Comparison of ENCODE assay signal across 7 cellular contexts in the genomic region with DNA sequence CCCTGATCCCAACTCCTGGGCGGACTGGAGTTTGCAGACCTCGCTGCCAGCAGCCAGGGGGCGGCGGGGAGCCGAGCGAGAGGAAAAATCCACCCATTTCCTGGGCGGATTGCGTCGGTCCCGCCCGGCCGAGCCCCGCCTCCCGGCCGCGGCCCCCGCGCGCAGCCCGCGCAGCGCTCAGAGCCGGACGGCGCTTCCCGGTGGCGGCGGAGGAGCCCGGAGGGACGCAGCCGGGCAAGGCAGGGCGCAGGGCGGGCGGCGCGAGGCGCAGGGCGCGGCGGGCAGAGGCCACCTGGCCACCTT.
A peak's percentile ranks its signal among the peaks of the same experiment; 100 is the strongest.
DNase-seq lines count a peak whose midpoint lies in the region; ATAC-seq and TF ChIP-seq lines count a peak whose summit lies in the region.

TSS of gene OLFM1 (plus strand) at position 180 of the 303 bp plus-strand sequence. CDS start 322 bp downstream, outside the sequence.

- H3K4me3 ChIP-seq in GM06990 (replicated peaks; ENCODE audit: low read depth, low read length) (no peak within 1 kb of the TSS), retinal pigment epithelial cell (ENCODE audit: low read length) (no peak within 1 kb of the TSS)

- H3K36me3 ChIP-seq in GM06990 (ENCODE audit: control insufficient read depth, insufficient read depth, low read length): no peaks in the 10 kb centered on the region

- TF ChIP-seq CTCF in GM06990 (IDR thresholded peaks at IDR 0.05; ENCODE audit: insufficient read depth, low read length, poor library complexity, severe bottlenecking): peak; percentile 31
- TF ChIP-seq CTCF in retinal pigment epithelial cell (conservative IDR thresholded peaks at IDR 0.05; ENCODE audit: low read depth, low read length): peak; percentile 52

- no peak for DNase-seq in GM06990 (ENCODE audit: extremely low read depth, insufficient read length)
- peak; percentile 71 for DNase-seq in NCI-H1105 treated with DMSO at 0.1 percent for 48 hours (lab: John Stamatoyannopoulos, UW)
- peak in 56 of 58 donors; percentile 20 to 89 (median 64) for DNase-seq in anterior cingulate cortex (lab: John Stamatoyannopoulos, UW)
- peak; percentile 51 to 58 for DNase-seq in hippocampal formation (lab: John Stamatoyannopoulos, UW)
- DNase-seq in retinal pigment epithelial cell (ENCODE audit: low read depth): no peak

- peaks cover 5% of the 10 kb centered on the region for H3K4me1 Mint-ChIP-seq in stimulated activated memory B cell treated with anti-CD40 and anti-IgM and Interleukin-4, amounts not matched to agents 10 μg/mL and 1 μg/mL and 100 μg/mL, for 72 hours

- H3K27me3 ChIP-seq in GM06990 (replicated peaks; ENCODE audit: control insufficient read depth, insufficient read depth, low read length): peaks cover 2% of the 10 kb centered on the region

- H3K9me3 Mint-ChIP-seq in stimulated activated memory B cell treated with anti-CD40 and anti-IgM and Interleukin-4, amounts not matched to agents 10 μg/mL and 1 μg/mL and 100 μg/mL, for 72 hours: peaks cover 6% of the 10 kb centered on the region

- ATAC-seq in stimulated activated memory B cell treated with anti-CD40 and anti-IgM and Interleukin-4, amounts not matched to agents 10 μg/mL and 1 μg/mL and 100 μg/mL, for 72 hours: no peak
- ATAC-seq in HG02759 (IDR thresholded peaks at IDR 0.05; ENCODE audit: unreplicated experiment): no peak

- peaks cover 53% of the 10 kb centered on the region for H3K27me3 Mint-ChIP-seq in stimulated activated memory B cell treated with anti-CD40 and anti-IgM and Interleukin-4, amounts not matched to agents 10 μg/mL and 1 μg/mL and 100 μg/mL, for 72 hours

- H3K27ac Mint-ChIP-seq in stimulated activated memory B cell treated with anti-CD40 and anti-IgM and Interleukin-4, amounts not matched to agents 10 μg/mL and 1 μg/mL and 100 μg/mL, for 72 hours: no peak within 1 kb of the TSS

- H3K36me3 Mint-ChIP-seq in stimulated activated memory B cell treated with anti-CD40 and anti-IgM and Interleukin-4, amounts not matched to agents 10 μg/mL and 1 μg/mL and 100 μg/mL, for 72 hours: no peaks in the 10 kb centered on the region

- no peak within 1 kb of the TSS for H3K4me3 Mint-ChIP-seq in stimulated activated memory B cell treated with anti-CD40 and anti-IgM and Interleukin-4, amounts not matched to agents 10 μg/mL and 1 μg/mL and 100 μg/mL, for 72 hours

Comparison
In these comparisons a context has a peak if more than half of its experiments do, and no peak if none do; other contexts are left out.
1. DNase-seq: peak in NCI-H1105 treated with DMSO at 0.1 percent for 48 hours (single experiment), anterior cingulate cortex (56 of 58) and hippocampal formation (2 of 2); none in GM06990 (single experiment) and retinal pigment epithelial cell (single experiment).